21 cellular contexts compared by ENCODE assay signal in genomic region chr3:127798716-127799115, GRCh38. TPM values are rescaled to one million over a fixed set of nuclear protein-coding genes. Genes with fewer than 3 reads are reported as not detected.
A peak's percentile ranks its signal among the peaks of the same experiment; 100 is the strongest.
DNase-seq lines count a peak whose midpoint lies in the region; ATAC-seq and TF ChIP-seq lines count a peak whose summit lies in the region.
"Had no signal": no experiment of that assay in that cellular context is flagged by ENCODE, and none has a peak within 500 bp of the region (broad histone marks: within the 10 kb centered on the region; RNA-seq: fewer than 3 reads in every experiment).

No MANE protein-coding gene starts in this region.

- H3K14ac ChIP-seq in IMR-90 (replicated peaks; ENCODE audit: low read depth, low read length) = peak overlapping the region; percentile 97
- no peak overlapping the region for H3K14ac ChIP-seq in neuronal stem cell (ENCODE audit: low read length)

- peak overlapping the region; percentile 93 for H2BK20ac ChIP-seq in IMR-90 (ENCODE audit: low read depth, low read length)

- peak overlapping the region; percentile 85 for H2AK9ac ChIP-seq in IMR-90 (replicated peaks; ENCODE audit: low read depth, low read length, poor library complexity)

- H3K27me3 Mint-ChIP-seq in CD14-positive monocyte (ENCODE audit: low read depth in 3 of 3) = no peaks in the 10 kb centered on the region
- peaks cover 3% of the 10 kb centered on the region for H3K27me3 Mint-ChIP-seq in dendritic cell treated with granulocyte-macrophage colony-stimulating factor and Interleukin-4, amounts not matched to agents 40 ng/mL and 50 ng/mL, for 4 days
- H3K27me3 Mint-ChIP-seq: activated naive CD4-positive, alpha-beta T cell treated with anti-CD3 and anti-CD28 coated beads, Interleukin-2, amount 50 U/mL, for 24 hours had no signal

- H3K18ac ChIP-seq in IMR-90 (ENCODE audit: low read depth, low read length) (peak overlapping the region; percentile 85), neuronal stem cell (ENCODE audit: low read length) (peak overlapping the region; percentile 50)

- H3K4me3 ChIP-seq in IMR-90 (ENCODE audit: insufficient read depth, low read depth, low read length) = no peak overlapping the region
- H3K4me3 ChIP-seq in neuronal stem cell (ENCODE audit: low read length in 2 of 2) = no peak overlapping the region
- no peak overlapping the region for H3K4me3 ChIP-seq in stomach
- H3K4me3 ChIP-seq: testis, vagina had no signal

- H3K4me1 Mint-ChIP-seq in CD14-positive monocyte = peaks cover 19% of the 10 kb centered on the region
- peaks cover 49% of the 10 kb centered on the region for H3K4me1 Mint-ChIP-seq in dendritic cell treated with granulocyte-macrophage colony-stimulating factor and Interleukin-4, amounts not matched to agents 40 ng/mL and 50 ng/mL, for 4 days (ENCODE audit: low read depth)

- H3K4me2 ChIP-seq in IMR-90 (ENCODE audit: low read depth, low read length) (no peak overlapping the region), neuronal stem cell (ENCODE audit: insufficient read depth, low read length, poor library complexity, severe bottlenecking) (no peak overlapping the region)

- H4K20me1 ChIP-seq in IMR-90 (ENCODE audit: insufficient read depth, low read length) = no peaks in the 10 kb centered on the region

- peaks cover 0 to 7% (median 0%) of the 10 kb centered on the region in 7 donors for H3K9me3 Mint-ChIP-seq in CD14-positive monocyte
- H3K9me3 Mint-ChIP-seq in dendritic cell treated with granulocyte-macrophage colony-stimulating factor and Interleukin-4, amounts not matched to agents 40 ng/mL and 50 ng/mL, for 4 days = no peaks in the 10 kb centered on the region
- H3K9me3 Mint-ChIP-seq: activated naive CD4-positive, alpha-beta T cell treated with anti-CD3 and anti-CD28 coated beads, Interleukin-2, amount 50 U/mL, for 24 hours; CD8-positive, alpha-beta T cell; nephron had no signal

- H3K4me1 ChIP-seq in IMR-90 (ENCODE audit: control insufficient read depth, insufficient read depth, low read length) (peaks cover 21% of the 10 kb centered on the region), neuronal stem cell (ENCODE audit: control insufficient read depth in 2 of 2, insufficient read depth in 1 of 2, low read depth in 1 of 2, low read length in 2 of 2) (no peaks in the 10 kb centered on the region), stomach (peaks cover 0 to 35% (median 6%) of the 10 kb centered on the region in 4 donors)
- H3K4me1 ChIP-seq: testis had no signal

- peaks cover 37% of the 10 kb centered on the region for H3K9me1 ChIP-seq in IMR-90 (ENCODE audit: insufficient read depth, low read length)

- intact Hi-C loops in CD14-positive monocyte (cut with micrococcal nuclease) = no loop called here
- intact Hi-C loops in IMR-90 (cut with micrococcal nuclease) = no loop called here
- intact Hi-C loops in dendritic cell treated with granulocyte-macrophage colony-stimulating factor and Interleukin-4, amounts not matched to agents 40 ng/mL and 50 ng/mL, for 4 days (cut with micrococcal nuclease) = no loop called here
- intact Hi-C loops in stomach (cut with DNase I; ENCODE audit: low total_unique reads) = no loop called here

- peak overlapping the region; percentile 98 for H3K4ac ChIP-seq in IMR-90 (ENCODE audit: low read depth, low read length)
- H3K4ac ChIP-seq in neuronal stem cell (ENCODE audit: low read length) = no peak overlapping the region

- H3K9ac ChIP-seq in IMR-90 (ENCODE audit: low read depth, low read length) = no peak overlapping the region
- no peak overlapping the region for H3K9ac ChIP-seq in neuronal stem cell (ENCODE audit: low read depth, low read length, poor library complexity)

- TF ChIP-seq CTCF in CD14-positive monocyte (IDR thresholded peaks at IDR 0.05) = no peak
- no peak for TF ChIP-seq CTCF in IMR-90 (conservative IDR thresholded peaks at IDR 0.05; ENCODE audit: low read depth, low read length)
- TF ChIP-seq CTCF in stomach (IDR thresholded peaks at IDR 0.05) = no peak

- H3K27ac ChIP-seq in IMR-90 (ENCODE audit: insufficient read depth, low read length) (peak overlapping the region; percentile 80), neuronal stem cell (replicated peaks; ENCODE audit: low read length) (no peak overlapping the region), stomach (peak overlapping the region in 1 of 5 donors; percentile 13)
- H3K27ac ChIP-seq: testis, vagina had no signal

- WGBS in IMR-90 (ENCODE audit: extremely low coverage in 2 of 2, insufficient read length in 1 of 2), 2 experiments = 86% methylated on average over 2 of the region's 4 CpGs; no CpG with 5 or more reads in 1 of the 2 experiments
- no CpG with 5 or more reads among the region's 4 CpGs for WGBS in neuronal stem cell (ENCODE audit: extremely low coverage in 2 of 2, insufficient read length in 2 of 2, insufficient replicate concordance in 1 of 2), 2 donors
- WGBS in stomach, 5 donors = 72 to 86% (median 79%) methylated on average over 4 of the region's 4 CpGs

- no peak overlapping the region for H3K27ac Mint-ChIP-seq in CD14-positive monocyte
- H3K27ac Mint-ChIP-seq in dendritic cell treated with granulocyte-macrophage colony-stimulating factor and Interleukin-4, amounts not matched to agents 40 ng/mL and 50 ng/mL, for 4 days = peak overlapping the region; percentile 22
- H3K27ac Mint-ChIP-seq: activated naive CD4-positive, alpha-beta T cell treated with anti-CD3 and anti-CD28 coated beads, Interleukin-2, amount 50 U/mL, for 24 hours; CD8-positive, alpha-beta T cell had no signal

- peak overlapping the region; percentile 96 for H2AK5ac ChIP-seq in IMR-90 (ENCODE audit: low read depth, low read length)
- H2AK5ac ChIP-seq in neuronal stem cell (ENCODE audit: low read depth, low read length) = peak overlapping the region; percentile 17

- ATAC-seq in IMR-90 (ENCODE audit: low read depth) = no peak
- ATAC-seq in HG03139 (IDR thresholded peaks at IDR 0.05; ENCODE audit: unreplicated experiment) = no peak
- ATAC-seq: CD8-positive, alpha-beta T cell; left lobe of liver had no signal

- H3K56ac ChIP-seq in IMR-90 (ENCODE audit: extremely low read depth, insufficient read depth, low read length) = 0 out of 2 replicates have a peak overlapping the region, but pooled peaks have one; percentile 72

- no peak overlapping the region for H2BK12ac ChIP-seq in neuronal stem cell (ENCODE audit: low read length)

- H2BK15ac ChIP-seq in IMR-90 (ENCODE audit: low read depth, low read length) (peak overlapping the region; percentile 97; the same call in 2 of the 3 replicates), neuronal stem cell (ENCODE audit: low read length) (no peak overlapping the region)

- H3K9me3 ChIP-seq in IMR-90 (ENCODE audit: control insufficient read depth, insufficient read depth, low read length) (no peaks in the 10 kb centered on the region), neuronal stem cell (replicated peaks in 1 of 2; ENCODE audit: control insufficient read depth in 2 of 2, insufficient read depth in 1 of 2, low read depth in 1 of 2, low read length in 2 of 2) (no peaks in the 10 kb centered on the region), stomach (no peaks in the 10 kb centered on the region)
- H3K9me3 ChIP-seq: testis, vagina had no signal

- peaks cover 0 to 1% of the 10 kb centered on the region in 2 donors for H3K36me3 Mint-ChIP-seq in CD14-positive monocyte
- peaks cover 6% of the 10 kb centered on the region for H3K36me3 Mint-ChIP-seq in dendritic cell treated with granulocyte-macrophage colony-stimulating factor and Interleukin-4, amounts not matched to agents 40 ng/mL and 50 ng/mL, for 4 days (ENCODE audit: low read depth)
- H3K36me3 Mint-ChIP-seq: activated naive CD4-positive, alpha-beta T cell treated with anti-CD3 and anti-CD28 coated beads, Interleukin-2, amount 50 U/mL, for 24 hours; CD8-positive, alpha-beta T cell had no signal

- H2BK120ac ChIP-seq in IMR-90 (ENCODE audit: low read depth, low read length) = peak overlapping the region; percentile 99
- no peak overlapping the region for H2BK120ac ChIP-seq in neuronal stem cell (ENCODE audit: low read depth, low read length)

- peaks cover 29 to 84% of the 10 kb centered on the region in 2 experiments for H3K79me1 ChIP-seq in IMR-90 (ENCODE audit: low read depth in 1 of 2, low read length in 2 of 2)
- H3K79me1 ChIP-seq in neuronal stem cell (ENCODE audit: low read depth, low read length) = no peaks in the 10 kb centered on the region

- in situ Hi-C loops in IMR-90 (cut with MboI; ENCODE audit: low sequenced_read_pairs) = no loop called here

- POLR2A ChIA-PET in IMR-90 (lab: Charles Lee; ENCODE audit: unreplicated experiment) = no interaction called here

- TF ChIP-seq POLR2A in IMR-90 (IDR thresholded peaks at IDR 0.05; ENCODE audit: low read depth, low read length) (no peak), stomach (IDR thresholded peaks at IDR 0.05) (no peak)

- H4K91ac ChIP-seq in IMR-90 (ENCODE audit: insufficient read depth, low read depth, low read length) = peak overlapping the region; percentile 93
- no peak overlapping the region for H4K91ac ChIP-seq in neuronal stem cell (ENCODE audit: low read depth, low read length, poor library complexity)

- peak overlapping the region; percentile 88 for H3K23ac ChIP-seq in IMR-90 (ENCODE audit: low read depth, low read length)
- no peak overlapping the region for H3K23ac ChIP-seq in neuronal stem cell (ENCODE audit: low read depth, low read length, poor library complexity)

- BruUV-seq in IMR-90 (replicated peaks; lab: Mats Ljungman, UMichigan) = no TSS peak

- CTCF ChIA-PET in IMR-90 (lab: Yijun Ruan, JAX) = no interaction called here

- H3K36me3 ChIP-seq in IMR-90 (ENCODE audit: control insufficient read depth, insufficient read depth, low read length) (peaks cover 12% of the 10 kb centered on the region; the same call in 1 of the 2 replicates), neuronal stem cell (replicated peaks in 1 of 2; ENCODE audit: control insufficient read depth in 2 of 2, insufficient read depth in 2 of 2, low read length in 2 of 2) (no peaks in the 10 kb centered on the region), stomach (peaks cover 0 to 25% (median 20%) of the 10 kb centered on the region in 4 donors)
- H3K36me3 ChIP-seq: vagina had no signal

- dilution Hi-C loops in IMR-90 (cut with HindIII; ENCODE audit: low sequenced_read_pairs, unreplicated experiment) = no loop called here

- H2AFZ ChIP-seq in IMR-90 (replicated peaks; ENCODE audit: low read length, poor library complexity) = peak overlapping the region; percentile 9
- H2AFZ ChIP-seq in neuronal stem cell (ENCODE audit: low read length) = no peak overlapping the region

- no peak for TF ChIP-seq EP300 in stomach (IDR thresholded peaks at IDR 0.05)

- H4K8ac ChIP-seq in IMR-90 (ENCODE audit: low read depth in 2 of 2, low read length in 2 of 2) = peak overlapping the region; percentile 39 to 97
- H4K8ac ChIP-seq in neuronal stem cell (ENCODE audit: low read depth, low read length) = no peak overlapping the region

- no peak overlapping the region for H3K4me3 Mint-ChIP-seq in CD14-positive monocyte
- H3K4me3 Mint-ChIP-seq in dendritic cell treated with granulocyte-macrophage colony-stimulating factor and Interleukin-4, amounts not matched to agents 40 ng/mL and 50 ng/mL, for 4 days = no peak overlapping the region
- H3K4me3 Mint-ChIP-seq: activated naive CD4-positive, alpha-beta T cell treated with anti-CD3 and anti-CD28 coated beads, Interleukin-2, amount 50 U/mL, for 24 hours; CD8-positive, alpha-beta T cell; nephron had no signal

- DNase-seq in CD14-positive monocyte (ENCODE audit: low spot score) = peak; percentile 13
- DNase-seq in IMR-90 = no peak
- DNase-seq in neuronal stem cell (ENCODE audit: low spot score) = no peak
- no peak for DNase-seq in A172 (ENCODE audit: low spot score)
- DNase-seq in stomach = no peak
- DNase-seq: activated CD4-positive, CD25-positive, alpha-beta regulatory T cell treated with anti-CD3 and anti-CD28 coated beads, Interleukin-2, amount 50 U/mL, for 72 hours; activated CD8-positive, alpha-beta memory T cell treated with anti-CD3 and anti-CD28 coated beads for 24 hours; CD8-positive, alpha-beta T cell; midbrain; NCI-H1048; NCI-H187; NCI-H69; SHP77; T-helper 1 cell; testis had no signal

- peak overlapping the region; percentile 91 for H2BK5ac ChIP-seq in IMR-90 (ENCODE audit: low read depth, low read length, poor library complexity, severe bottlenecking)
- no peak overlapping the region for H2BK5ac ChIP-seq in neuronal stem cell (ENCODE audit: low read length)

- no peak for TF ChIP-seq RAD21 in IMR-90 (IDR thresholded peaks at IDR 0.05; ENCODE audit: low read length)

- H4K5ac ChIP-seq in IMR-90 (ENCODE audit: low read depth, low read length) = peak overlapping the region; percentile 86

- no peaks in the 10 kb centered on the region for H3K27me3 ChIP-seq in IMR-90 (ENCODE audit: control insufficient read depth, insufficient read depth, low read length)
- H3K27me3 ChIP-seq in neuronal stem cell (ENCODE audit: control insufficient read depth in 3 of 3, insufficient read depth in 3 of 3, low read depth in 1 of 3, low read length in 3 of 3) = peaks cover 0 to 11% (median 0%) of the 10 kb centered on the region in 3 experiments
- H3K27me3 ChIP-seq in stomach = no peaks in the 10 kb centered on the region
- H3K27me3 ChIP-seq: testis, vagina had no signal

RNA-seq across cellular contexts. Expression of gene MGLL, which starts 23.6 kb away (rescaled TPM):
- polyA plus RNA-seq in CD14-positive monocyte = 1 to 10 TPM; 4.4 to 10.0 TPM
- 23.6 and 23.7 TPM in 2 replicates for total RNA-seq in IMR-90 (2012; rRNA removed)
- polyA plus RNA-seq in IMR-90 (2012; rRNA removed) = 59.9 and 60.6 TPM in 2 replicates
- polyA plus RNA-seq in IMR-90 (2012; cell fraction: cytosol; rRNA removed) = 33.0 and 76.1 TPM in 2 replicates
- polyA plus RNA-seq in IMR-90 (2012; cell fraction: nucleus; rRNA removed; ENCODE audit: low replicate concordance) = 37.3 and 45.7 TPM in 2 replicates
- polyA plus RNA-seq in neuronal stem cell (2013, experiment 1 of 2) = 0.25 TPM
- 0.44 TPM for polyA plus RNA-seq in neuronal stem cell (2013, experiment 2 of 2)
- total RNA-seq in A172 (2014; rRNA removed; shearing (Covaris generic)) = 31.2 and 31.4 TPM in 2 replicates
- 100 to 1,000 TPM in 1 of 5 donors, 10 to 100 TPM in 4; 10.5 to 118 (median 55.1) TPM for total RNA-seq in stomach
- 10 to 100 TPM; 17.3 to 50.9 (median 25.0) TPM for polyA plus RNA-seq in stomach
